In genomic region chr14:50668852-50669194, GRCh38 we compare ENCODE assay signal across 8 cellular contexts. TPM values are rescaled to one million over a fixed set of nuclear protein-coding genes. Genes with fewer than 3 reads are reported as not detected.
DNase-seq lines count a peak whose midpoint lies in the region; ATAC-seq and TF ChIP-seq lines count a peak whose summit lies in the region.

No MANE protein-coding gene starts in this region.

- DNase-seq in heart right ventricle, result no peak
- DNase-seq in left cardiac atrium, result no peak
- DNase-seq in coronary artery (ENCODE audit: low spot score), result no peak
- no peak for DNase-seq in aorta
- no peak for DNase-seq in NCI-H526 (lab: John Stamatoyannopoulos, UW)
- DNase-seq in stimulated activated naive CD8-positive, alpha-beta T cell treated with anti-CD3 and anti-CD28 coated beads, Interleukin-15, Interleukin-2, amounts not matched to agents 100 U/mL and 50 U/mL, for 24 hours, result no peak

- H3K36me3 ChIP-seq in heart right ventricle (peaks cover 0 to 12% (median 0%) of the 10 kb centered on the region in 9 donors), muscle layer of colon (ENCODE audit: insufficient read depth, low read length) (no peaks in the 10 kb centered on the region), aorta (ENCODE audit: control insufficient read depth in 1 of 2, insufficient read depth in 2 of 2, low read length in 1 of 2) (no peaks in the 10 kb centered on the region)

- ATAC-seq in heart right ventricle (no peak), left cardiac atrium (no peak), aorta (ENCODE audit: low FRiP score) (no peak), GM19035 (IDR thresholded peaks at IDR 0.05; ENCODE audit: unreplicated experiment) (no peak)
- no peak for ATAC-seq in stimulated activated naive CD8-positive, alpha-beta T cell treated with anti-CD3 and anti-CD28 coated beads, Interleukin-15, Interleukin-2, amounts not matched to agents 100 U/mL and 50 U/mL, for 24 hours

- WGBS in heart right ventricle, 2 donors, result 18 to 22% methylated on average over 6 of the region's 6 CpGs
- 2% methylated on average over 6 of the region's 6 CpGs for WGBS in aorta, 2 donors

- H3K9me3 ChIP-seq in heart right ventricle (no peaks in the 10 kb centered on the region), muscle layer of colon (ENCODE audit: low read length) (no peaks in the 10 kb centered on the region), aorta (ENCODE audit: control insufficient read depth, low read length) (no peaks in the 10 kb centered on the region)

- intact Hi-C loops in heart right ventricle (cut with DNase I) (loop anchor here in 1 of 10 donors (5.0 kb wide), 1 partner anchor 47 kb away; no protein-coding TSS in a partner anchor), left cardiac atrium (cut with DNase I) (no loop called here), aorta (cut with DNase I) (loop anchor here (5.0 kb wide), 2 partner anchors 103 to 108 kb away; no protein-coding TSS in a partner anchor)

- TF ChIP-seq CTCF in heart right ventricle (IDR thresholded peaks at IDR 0.05) (no peak), coronary artery (IDR thresholded peaks at IDR 0.05) (no peak)

- H3K4me1 ChIP-seq in heart right ventricle (peaks cover 0 to 47% (median 29%) of the 10 kb centered on the region in 9 donors), muscle layer of colon (ENCODE audit: insufficient read depth, low read length) (no peaks in the 10 kb centered on the region), aorta (ENCODE audit: control insufficient read depth in 1 of 2, insufficient read depth in 2 of 2, low read length in 2 of 2) (no peaks in the 10 kb centered on the region)

- peak overlapping the region; percentile 77 for H3K9ac ChIP-seq in muscle layer of colon (ENCODE audit: low read length)

- H3K27ac ChIP-seq in heart right ventricle (peak overlapping the region in 9 of 10 donors; percentile 91 to 99 (median 97)), coronary artery (peak overlapping the region; percentile 96 to 99), muscle layer of colon (ENCODE audit: low read depth, low read length) (peak overlapping the region; percentile 96), aorta (ENCODE audit: low read depth in 1 of 2, low read length in 2 of 2) (peak overlapping the region in 1 of 2 donors; percentile 98)

- H3K27me3 ChIP-seq in heart right ventricle, result no peaks in the 10 kb centered on the region
- H3K27me3 ChIP-seq in muscle layer of colon (ENCODE audit: control insufficient read depth in 1 of 2, insufficient read depth in 2 of 2, low read length in 2 of 2), result no peaks in the 10 kb centered on the region
- no peaks in the 10 kb centered on the region for H3K27me3 ChIP-seq in aorta (ENCODE audit: control insufficient read depth in 1 of 2, insufficient read depth in 2 of 2, low read length in 1 of 2)

- H3K4me3 ChIP-seq in heart right ventricle (peak overlapping the region; percentile 36 to 98 (median 90)), coronary artery (peak overlapping the region; percentile 85), muscle layer of colon (ENCODE audit: low read depth in 1 of 2, low read length in 2 of 2) (peak overlapping the region; percentile 85 to 93), aorta (ENCODE audit: low read length in 2 of 2) (peak overlapping the region; percentile 65 to 99)

RNA-seq across cellular contexts. Expression of gene SAV1, which starts 0.7 kb away (rescaled TPM):
- total RNA-seq in heart right ventricle (10 to 100 TPM; 26.9 to 32.6 (median 30.1) TPM), left cardiac atrium (10 to 100 TPM; 23.4 to 27.0 TPM), aorta (10 to 100 TPM; 56.8 to 65.4 TPM)
- polyA plus RNA-seq in heart right ventricle (10 to 100 TPM; 10.2 to 25.2 TPM), aorta (10 to 100 TPM; 27.4 to 27.8 TPM)

Comparison
In these comparisons a context has a peak if more than half of its experiments do, and no peak if none do; other contexts are left out.
1. intact Hi-C loops: an anchor here in aorta (5.0 kb wide); none called in left cardiac atrium.